In genomic region chr4:15244354-15244753, GRCh38 we compare ENCODE assay signal across 25 cellular contexts.
A peak's percentile ranks its signal among the peaks of the same experiment; 100 is the strongest.
DNase-seq lines count a peak whose midpoint lies in the region; ATAC-seq and TF ChIP-seq lines count a peak whose summit lies in the region.
"Had no signal": no experiment of that assay in that cellular context is flagged by ENCODE, and none has a peak within 500 bp of the region (broad histone marks: within the 10 kb centered on the region; RNA-seq: fewer than 3 reads in every experiment).

No MANE protein-coding gene starts in this region.

- H2AK5ac ChIP-seq in mesenchymal stem cell (ENCODE audit: low read length, severe bottlenecking) = no peak overlapping the region

- no peak overlapping the region for H2BK120ac ChIP-seq in mesenchymal stem cell (ENCODE audit: low read depth, low read length)

- H3K4me1 Mint-ChIP-seq in activated T-helper 17 cell treated with anti-CD3 and anti-CD28 coated beads, Interleukin-2, amount 50 U/mL, for 72 hours = no peaks in the 10 kb centered on the region
- H3K4me1 Mint-ChIP-seq: central memory CD8-positive, alpha-beta T cell; naive B cell had no signal

- H3K4me3 Mint-ChIP-seq in activated T-helper 17 cell treated with anti-CD3 and anti-CD28 coated beads, Interleukin-2, amount 50 U/mL, for 72 hours = no peak overlapping the region
- H3K4me3 Mint-ChIP-seq: activated CD8-positive, alpha-beta T cell treated with anti-CD3 and anti-CD28 coated beads for 36 hours; CD8-positive, alpha-beta T cell; central memory CD8-positive, alpha-beta T cell; naive B cell; stimulated activated naive CD8-positive, alpha-beta T cell treated with anti-CD3 and anti-CD28 coated beads, Interleukin-15, Interleukin-2, amounts not matched to agents 100 ng/mL and 50 ng/mL, for 24 hours had no signal

- 94% methylated on average over 2 of the region's 2 CpGs for WGBS in mesenchymal stem cell

- no peak overlapping the region for H3K23ac ChIP-seq in mesenchymal stem cell (ENCODE audit: low read length in 2 of 2)

- ATAC-seq in activated T-helper 17 cell treated with anti-CD3 and anti-CD28 coated beads, Interleukin-2, amount 50 U/mL, for 72 hours (replicated peaks) = no peak
- ATAC-seq: activated CD8-positive, alpha-beta T cell treated with anti-CD3 and anti-CD28 coated beads for 36 hours; CD8-positive, alpha-beta T cell had no signal

- no peak for TF ChIP-seq CTCF in cardiac fibroblast (IDR thresholded peaks at IDR 0.05; ENCODE audit: low read depth, low read length)

- H3K9me3 Mint-ChIP-seq in activated T-helper 17 cell treated with anti-CD3 and anti-CD28 coated beads, Interleukin-2, amount 50 U/mL, for 72 hours = no peaks in the 10 kb centered on the region
- H3K9me3 Mint-ChIP-seq: activated CD8-positive, alpha-beta T cell treated with anti-CD3 and anti-CD28 coated beads for 36 hours; CD8-positive, alpha-beta T cell; central memory CD8-positive, alpha-beta T cell; naive B cell; stimulated activated naive CD8-positive, alpha-beta T cell treated with anti-CD3 and anti-CD28 coated beads, Interleukin-15, Interleukin-2, amounts not matched to agents 100 ng/mL and 50 ng/mL, for 24 hours had no signal

- peak overlapping the region; percentile 48 for H2BK15ac ChIP-seq in mesenchymal stem cell (ENCODE audit: low read depth, poor library complexity, severe bottlenecking)

- no peaks in the 10 kb centered on the region for H3K36me3 ChIP-seq in mesenchymal stem cell (ENCODE audit: control insufficient read depth in 1 of 2, insufficient read depth in 2 of 2, low read depth in 1 of 2, low read length in 2 of 2)
- H3K36me3 ChIP-seq: adrenal gland, spleen, tibial artery had no signal

- no peak overlapping the region for H3K27ac ChIP-seq in mesenchymal stem cell (ENCODE audit: low read length, poor library complexity, severe bottlenecking)
- H3K27ac ChIP-seq: adrenal gland, spleen, tibial artery had no signal

- no peak overlapping the region for H3K27ac Mint-ChIP-seq in activated T-helper 17 cell treated with anti-CD3 and anti-CD28 coated beads, Interleukin-2, amount 50 U/mL, for 72 hours
- H3K27ac Mint-ChIP-seq: activated CD8-positive, alpha-beta T cell treated with anti-CD3 and anti-CD28 coated beads for 36 hours; CD8-positive, alpha-beta T cell; stimulated activated naive CD8-positive, alpha-beta T cell treated with anti-CD3 and anti-CD28 coated beads, Interleukin-15, Interleukin-2, amounts not matched to agents 100 ng/mL and 50 ng/mL, for 24 hours had no signal

- H3K18ac ChIP-seq in mesenchymal stem cell (ENCODE audit: low read depth in 1 of 2, low read length in 2 of 2) = peak overlapping the region in 1 of 2 experiments; percentile 28

- peak overlapping the region; percentile 35 for H4K91ac ChIP-seq in mesenchymal stem cell (ENCODE audit: low read length)

- no peak overlapping the region for H3K4me3 ChIP-seq in cardiac fibroblast (replicated peaks in 1 of 2; ENCODE audit: low read depth in 2 of 2, low read length in 2 of 2)
- no peak overlapping the region for H3K4me3 ChIP-seq in mesenchymal stem cell (ENCODE audit: insufficient read depth in 1 of 2, low read depth in 1 of 2, low read length in 2 of 2)
- H3K4me3 ChIP-seq: adrenal gland, spleen, tibial artery had no signal

- H3K9me3 ChIP-seq in mesenchymal stem cell (ENCODE audit: control insufficient read depth, low read length) = no peaks in the 10 kb centered on the region
- H3K9me3 ChIP-seq: adrenal gland, spleen, tibial artery had no signal

- H3K14ac ChIP-seq in mesenchymal stem cell (ENCODE audit: low read length in 2 of 2) = no peak overlapping the region

- H3K27me3 ChIP-seq in mesenchymal stem cell (ENCODE audit: control insufficient read depth in 1 of 2, insufficient read depth in 1 of 2, low read length in 2 of 2) = no peaks in the 10 kb centered on the region
- H3K27me3 ChIP-seq: adrenal gland, spleen, tibial artery had no signal

- no peak overlapping the region for H3K9ac ChIP-seq in mesenchymal stem cell (ENCODE audit: low read length)

- no peak overlapping the region for H2BK5ac ChIP-seq in mesenchymal stem cell (ENCODE audit: low read depth, low read length, poor library complexity, severe bottlenecking)

- H3K4ac ChIP-seq in mesenchymal stem cell (ENCODE audit: low read depth in 1 of 2, low read length in 2 of 2) = peak overlapping the region in 1 of 2 experiments; percentile 26

- H3K27me3 Mint-ChIP-seq in activated T-helper 17 cell treated with anti-CD3 and anti-CD28 coated beads, Interleukin-2, amount 50 U/mL, for 72 hours = no peaks in the 10 kb centered on the region
- H3K27me3 Mint-ChIP-seq: activated CD8-positive, alpha-beta T cell treated with anti-CD3 and anti-CD28 coated beads for 36 hours; central memory CD8-positive, alpha-beta T cell; naive B cell; stimulated activated naive CD8-positive, alpha-beta T cell treated with anti-CD3 and anti-CD28 coated beads, Interleukin-15, Interleukin-2, amounts not matched to agents 100 ng/mL and 50 ng/mL, for 24 hours had no signal

- H2AFZ ChIP-seq in mesenchymal stem cell (ENCODE audit: low read depth, low read length) = no peak overlapping the region

- H3K4me1 ChIP-seq in mesenchymal stem cell (ENCODE audit: control insufficient read depth, insufficient read depth, low read depth, low read length) = no peaks in the 10 kb centered on the region
- H3K4me1 ChIP-seq: adrenal gland, spleen had no signal

- H3K36me3 Mint-ChIP-seq in activated T-helper 17 cell treated with anti-CD3 and anti-CD28 coated beads, Interleukin-2, amount 50 U/mL, for 72 hours (ENCODE audit: low read depth) = no peaks in the 10 kb centered on the region
- H3K36me3 Mint-ChIP-seq: CD8-positive, alpha-beta T cell; naive B cell had no signal

- no peak overlapping the region for H2BK12ac ChIP-seq in mesenchymal stem cell (ENCODE audit: low read length in 2 of 2)

- DNase-seq in ELR (ENCODE audit: low read depth) (peak; percentile 22), M059J (ENCODE audit: low read depth) (peak; percentile 89), cardiac fibroblast (ENCODE audit: low read depth in 2 of 2) (peak; percentile 38 to 62), mesenchymal stem cell (no peak), NCI-H2196 (lab: John Stamatoyannopoulos, UW; ENCODE audit: unreplicated experiment) (no peak), NCI-H1436 treated with DMSO at 0.1 percent for 48 hours (lab: John Stamatoyannopoulos, UW) (no peak)
- no peak for DNase-seq in activated naive CD4-positive, alpha-beta T cell (lab: John Stamatoyannopoulos, UW)
- DNase-seq: activated CD4-positive, CD25-positive, alpha-beta regulatory T cell; activated CD8-positive, alpha-beta T cell treated with anti-CD3 and anti-CD28 coated beads for 36 hours; activated gamma-delta T cell; activated T-cell treated with anti-CD3 and anti-CD28 coated beads for 4 hours; CD8-positive, alpha-beta T cell; DMS53; kidney glomerular epithelial cell; naive B cell; NCI-H748 treated with DMSO at 0.1 percent for 48 hours; retina; SHP77; spleen; stimulated activated CD4-positive, alpha-beta T cell treated with anti-CD3 and anti-CD28 coated beads, Interleukin-4, amount 100 ng/mL, for 1 hour; tibial artery had no signal

- peak overlapping the region; percentile 13 for H4K8ac ChIP-seq in mesenchymal stem cell (ENCODE audit: low read length)

- H3K4me2 ChIP-seq in mesenchymal stem cell (ENCODE audit: low read length, poor library complexity, severe bottlenecking) = no peak overlapping the region

- H3K79me1 ChIP-seq in mesenchymal stem cell (replicated peaks; ENCODE audit: low read length, poor library complexity, severe bottlenecking) = no peaks in the 10 kb centered on the region

Comparison
In these comparisons a context has a peak if more than half of its experiments do, and no peak if none do; other contexts are left out.
1. DNase-seq: peak in ELR (single experiment), M059J (single experiment) and cardiac fibroblast (2 of 2); none in mesenchymal stem cell (single experiment), NCI-H2196 (single experiment), NCI-H1436 treated with DMSO at 0.1 percent for 48 hours (single experiment) and activated naive CD4-positive, alpha-beta T cell (0 of 4).